In the genomic region with DNA sequence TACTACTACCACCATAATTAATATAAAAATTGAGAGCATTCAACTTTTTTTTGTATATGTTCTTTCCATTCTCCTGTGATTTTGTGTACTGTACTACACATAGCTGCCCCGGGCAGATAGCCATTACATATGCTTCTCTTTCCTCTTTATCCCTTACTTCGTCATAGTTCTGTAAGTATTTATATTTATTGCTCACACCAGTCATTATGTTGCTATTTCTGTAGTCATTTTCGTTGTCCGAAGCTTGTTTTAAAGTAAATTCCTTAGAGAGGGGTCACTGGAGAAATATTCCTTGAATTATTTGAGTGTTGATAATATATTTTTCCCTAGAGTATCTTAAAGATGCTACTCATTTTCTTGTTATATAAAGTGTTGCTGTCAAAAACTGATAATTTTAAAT, we compare ENCODE assay signal across 15 cellular contexts.
DNase-seq lines count a peak whose midpoint lies in the region; ATAC-seq and TF ChIP-seq lines count a peak whose summit lies in the region.
"Had no signal": no experiment of that assay in that cellular context is flagged by ENCODE, and none has a peak within 500 bp of the region (broad histone marks: within the 10 kb centered on the region; RNA-seq: fewer than 3 reads in every experiment).

No MANE protein-coding gene starts in this region.

- no peak for TF ChIP-seq CTCF in fibroblast of pulmonary artery (IDR thresholded peaks at IDR 0.05; ENCODE audit: low read length, missing control alignments)

- no peak for ATAC-seq in GM21367 (IDR thresholded peaks at IDR 0.05; ENCODE audit: unreplicated experiment)

- peak; percentile 67 for DNase-seq in HCEC 1CT
- peak; percentile 20 for DNase-seq in amniotic epithelial cell (ENCODE audit: low read depth)
- DNase-seq in fibroblast of pulmonary artery (ENCODE audit: low read depth) = peak; percentile 15
- no peak for DNase-seq in NCI-H82 (lab: John Stamatoyannopoulos, UW)
- DNase-seq in NCI-H226 = no peak
- no peak for DNase-seq in stimulated activated CD8-positive, alpha-beta memory T cell treated with anti-CD3 and anti-CD28 coated beads, Interleukin-4, amount 100 ng/mL, for 48 hours
- DNase-seq: CD4-positive, alpha-beta memory T cell; DMS79; GDM1; NCI-H1417 treated with DMSO at 0.1 percent for 48 hours; NCI-H1930; NCI-H446; NCI-H69; NK-92 treated with Interleukin-12 subunit alpha and Interleukin-12 subunit beta, amount 100 ng/mL, for 24 hours had no signal

- no peak overlapping the region for H3K4me3 ChIP-seq in fibroblast of pulmonary artery (replicated peaks; ENCODE audit: low read depth, low read length)

Comparison
In these comparisons a context has a peak if more than half of its experiments do, and no peak if none do; other contexts are left out.
1. DNase-seq: peak in HCEC 1CT (single experiment), amniotic epithelial cell (single experiment) and fibroblast of pulmonary artery (single experiment); none in NCI-H82 (single experiment), NCI-H226 (single experiment) and stimulated activated CD8-positive, alpha-beta memory T cell treated with anti-CD3 and anti-CD28 coated beads, Interleukin-4, amount 100 ng/mL, for 48 hours (single experiment).